In genomic region chr1:120340838-120341751, GRCh38 we compare ENCODE assay signal across 7 cellular contexts.
A peak's percentile ranks its signal among the peaks of the same experiment; 100 is the strongest.
DNase-seq lines count a peak whose midpoint lies in the region; ATAC-seq and TF ChIP-seq lines count a peak whose summit lies in the region.
"Not testable (repeated sequence)": the region's sequence is repeated elsewhere in the genome, so short reads cannot be mapped to it uniquely, and the experiment has no call there.

No MANE protein-coding gene starts in this region.

- not testable (repeated sequence) for H3K27me3 ChIP-seq in HL-60 (ENCODE audit: insufficient read depth, poor library complexity, severe bottlenecking); hepatocyte; neural cell (ENCODE audit: insufficient read depth, low read depth, low read length)

- H3K9me3 Mint-ChIP-seq in activated T-cell treated with anti-CD3 and anti-CD28 coated beads, Interleukin-2, amount 50 U/mL, for 72 hours; central memory CD8-positive, alpha-beta T cell: not testable (repeated sequence)

- H3K4me3 ChIP-seq in HL-60 (replicated peaks; ENCODE audit: insufficient read depth, low read length) (peak overlapping the region; percentile 46), neural cell (ENCODE audit: low read length) (peak overlapping the region; percentile 52)
- not testable (repeated sequence) for H3K4me3 ChIP-seq in hepatocyte

- H3K9me3 ChIP-seq in hepatocyte (ENCODE audit: low read depth); neural cell (ENCODE audit: low read length): not testable (repeated sequence)

- peak overlapping the region; percentile 41 for H3K4me2 ChIP-seq in hepatocyte
- H3K4me2 ChIP-seq in neural cell (ENCODE audit: low read length) = not testable (repeated sequence)

- not testable (repeated sequence) for H3K36me3 Mint-ChIP-seq in activated T-cell treated with anti-CD3 and anti-CD28 coated beads, Interleukin-2, amount 50 U/mL, for 72 hours (ENCODE audit: insufficient read depth in 2 of 2); central memory CD8-positive, alpha-beta T cell (ENCODE audit: insufficient read depth)

- WGBS in hepatocyte (ENCODE audit: low lambda C conversion rate, missing lambda C conversion rate) = 2% methylated on average over 17 of the region's 78 CpGs

- not testable (repeated sequence) for H4K20me1 ChIP-seq in hepatocyte (ENCODE audit: insufficient read depth, poor library complexity, severe bottlenecking); neural cell (ENCODE audit: insufficient read depth)

- not testable (repeated sequence) for H3K27me3 Mint-ChIP-seq in activated T-cell treated with anti-CD3 and anti-CD28 coated beads, Interleukin-2, amount 50 U/mL, for 72 hours (ENCODE audit: low read depth); central memory CD8-positive, alpha-beta T cell

- DNase-seq in HL-60 (ENCODE audit: low read depth in 1 of 2, low spot score in 1 of 2) = peak in 1 of 2 experiments; percentile 27
- DNase-seq in T-helper 1 cell = peak in 4 of 5 donors; percentile 39 to 65 (median 53)
- peak; percentile 59 to 68 for DNase-seq in activated T-cell treated with anti-CD3 and anti-CD28 coated beads, Interleukin-2, amount 50 U/mL, for 72 hours
- DNase-seq in central memory CD8-positive, alpha-beta T cell (ENCODE audit: low spot score in 2 of 2) = peak; percentile 44 to 74
- not testable (repeated sequence) for DNase-seq in hepatocyte (ENCODE audit: low spot score)
- DNase-seq in stimulated activated CD4-positive, alpha-beta T cell treated with anti-CD3 and anti-CD28 coated beads, Interleukin-4, amount 100 ng/mL, for 24 hours = peak; percentile 52

- ATAC-seq in activated T-cell treated with anti-CD3 and anti-CD28 coated beads, Interleukin-2, amount 50 U/mL, for 72 hours (replicated peaks in 1 of 2); central memory CD8-positive, alpha-beta T cell (replicated peaks; ENCODE audit: extremely low read depth, poor library complexity, severe bottlenecking): not testable (repeated sequence)

- peak overlapping the region; percentile 83 to 85 for H3K4me3 Mint-ChIP-seq in activated T-cell treated with anti-CD3 and anti-CD28 coated beads, Interleukin-2, amount 50 U/mL, for 72 hours
- peak overlapping the region; percentile 67 for H3K4me3 Mint-ChIP-seq in central memory CD8-positive, alpha-beta T cell

- TF ChIP-seq RAD21 in neural cell (conservative IDR thresholded peaks at IDR 0.05) = not testable (repeated sequence)

- H3K36me3 ChIP-seq in hepatocyte (replicated peaks; ENCODE audit: insufficient read depth, low read depth); neural cell (ENCODE audit: insufficient read depth, low read length): not testable (repeated sequence)

- not testable (repeated sequence) for H3K27ac Mint-ChIP-seq in activated T-cell treated with anti-CD3 and anti-CD28 coated beads, Interleukin-2, amount 50 U/mL, for 72 hours
- H3K27ac Mint-ChIP-seq in central memory CD8-positive, alpha-beta T cell (ENCODE audit: low read depth) = peak overlapping the region; percentile 62

- H3K4me1 Mint-ChIP-seq in activated T-cell treated with anti-CD3 and anti-CD28 coated beads, Interleukin-2, amount 50 U/mL, for 72 hours (ENCODE audit: low read depth); central memory CD8-positive, alpha-beta T cell: not testable (repeated sequence)

- H3K27ac ChIP-seq in HL-60 (replicated peaks) = peak overlapping the region; percentile 90
- H3K27ac ChIP-seq in hepatocyte = peak overlapping the region; percentile 81
- H3K27ac ChIP-seq in neural cell (ENCODE audit: low read length) = not testable (repeated sequence)

- not testable (repeated sequence) for H3K79me2 ChIP-seq in hepatocyte; neural cell (replicated peaks; ENCODE audit: insufficient read depth, low read length)

- not testable (repeated sequence) for H3K9ac ChIP-seq in neural cell (ENCODE audit: low read length)

- not testable (repeated sequence) for H3K4me1 ChIP-seq in hepatocyte (ENCODE audit: insufficient read depth)

- H3F3A ChIP-seq in neural cell (ENCODE audit: insufficient read depth, low read length, poor library complexity, severe bottlenecking) = not testable (repeated sequence)

- not testable (repeated sequence) for H3K9me2 ChIP-seq in hepatocyte (replicated peaks; ENCODE audit: insufficient read depth); neural cell (ENCODE audit: insufficient read depth, low read length)

- not testable (repeated sequence) for H2AFZ ChIP-seq in hepatocyte; neural cell (ENCODE audit: low read depth, low read length)

- TF ChIP-seq EP300 in neural cell (conservative IDR thresholded peaks at IDR 0.05; ENCODE audit: poor library complexity, severe bottlenecking) = not testable (repeated sequence)

- not testable (repeated sequence) for TF ChIP-seq CTCF in HL-60 (IDR thresholded peaks at IDR 0.05; ENCODE audit: insufficient read depth, low read length); hepatocyte (IDR thresholded peaks at IDR 0.05; ENCODE audit: poor library complexity); neural cell (IDR thresholded peaks at IDR 0.05; ENCODE audit: poor library complexity, severe bottlenecking)
